In the genomic region with DNA sequence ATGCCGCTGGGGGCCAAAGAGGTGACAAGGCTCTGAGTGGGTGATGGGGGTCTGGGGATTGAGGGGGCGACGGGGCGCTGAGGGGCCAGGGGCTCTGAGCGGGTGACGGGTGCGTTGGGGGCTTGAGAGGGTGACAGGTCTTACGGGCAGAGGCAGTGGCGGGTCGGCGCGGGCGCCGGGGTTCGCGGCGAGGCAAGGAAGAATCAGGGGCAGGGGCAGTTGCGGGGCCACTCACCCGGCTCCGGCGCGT, we compare ENCODE assay signal across 8 cellular contexts. TPM values are rescaled to one million over a fixed set of nuclear protein-coding genes. Genes with fewer than 3 reads are reported as not detected.
DNase-seq lines count a peak whose midpoint lies in the region; ATAC-seq and TF ChIP-seq lines count a peak whose summit lies in the region.

No MANE protein-coding gene starts in this region.

- no peak for DNase-seq in GM23248
- no peak for DNase-seq in WTC11 (ENCODE audit: low spot score)
- DNase-seq in right cardiac atrium = no peak
- no peak for DNase-seq in smooth muscle cell (lab: John Stamatoyannopoulos, UW; ENCODE audit: unreplicated experiment)
- no peak for DNase-seq in globus pallidus (ENCODE audit: low spot score)
- no peak for DNase-seq in activated CD4-positive, CD25-positive, alpha-beta regulatory T cell treated with anti-CD3 and anti-CD28 coated beads, Interleukin-2, amount 50 U/mL, for 72 hours
- DNase-seq in pons (ENCODE audit: low spot score) = no peak

- H3K4me3 ChIP-seq in GM23248 (peak overlapping the region; percentile 96), right cardiac atrium (ENCODE audit: low read length) (peak overlapping the region; percentile 87), smooth muscle cell (peak overlapping the region; percentile 72)

- POLR2A ChIA-PET in WTC11 (lab: Charles Lee) = interaction anchor here (0.5 to 1.6 kb wide), 6 partner anchors 10 to 89 kb away, joined by 3 to 8 read pairs (median 3); no protein-coding TSS in a partner anchor

- peaks cover 29% of the 10 kb centered on the region for H4K20me1 ChIP-seq in GM23248 (ENCODE audit: insufficient read depth)
- peaks cover 63% of the 10 kb centered on the region for H4K20me1 ChIP-seq in smooth muscle cell (ENCODE audit: low read depth)

- H3K79me2 ChIP-seq in GM23248 (ENCODE audit: insufficient read depth) = peaks cover 92% of the 10 kb centered on the region
- H3K79me2 ChIP-seq in smooth muscle cell (ENCODE audit: low read depth) = peaks cover 76% of the 10 kb centered on the region

- H3K27ac ChIP-seq in GM23248 (peak overlapping the region; percentile 87), right cardiac atrium (ENCODE audit: low read length) (peak overlapping the region; percentile 98), smooth muscle cell (ENCODE audit: low read depth) (peak overlapping the region; percentile 97)

- H3K4me1 Mint-ChIP-seq in WTC11 = peaks cover 36% of the 10 kb centered on the region

- in situ Hi-C loops in GM23248 (cut with MboI) = no loop called here

- H3K4me1 ChIP-seq in GM23248 (ENCODE audit: insufficient read depth) = peaks cover 32% of the 10 kb centered on the region
- H3K4me1 ChIP-seq in right cardiac atrium (ENCODE audit: control insufficient read depth, insufficient read depth, low read length) = peaks cover 10% of the 10 kb centered on the region
- H3K4me1 ChIP-seq in smooth muscle cell (ENCODE audit: low read depth) = peaks cover 32% of the 10 kb centered on the region

- peak overlapping the region; percentile 100 for H3K4me3 Mint-ChIP-seq in WTC11

- no peak overlapping the region for H3K27ac Mint-ChIP-seq in WTC11

- H3K36me3 Mint-ChIP-seq in WTC11 = peaks cover 67% of the 10 kb centered on the region

- H3K9me2 ChIP-seq in GM23248 (ENCODE audit: insufficient read depth) = no peaks in the 10 kb centered on the region

- H2AFZ ChIP-seq in GM23248 (peak overlapping the region; percentile 33; the same call in 1 of the 2 replicates), smooth muscle cell (ENCODE audit: low read depth) (no peak overlapping the region)

- no peak for ATAC-seq in WTC11
- no peak for ATAC-seq in right cardiac atrium
- ATAC-seq in GM19395 (IDR thresholded peaks at IDR 0.05; ENCODE audit: unreplicated experiment) = no peak

- H3K27me3 ChIP-seq in GM23248 (replicated peaks; ENCODE audit: insufficient read depth) = no peaks in the 10 kb centered on the region
- no peaks in the 10 kb centered on the region for H3K27me3 ChIP-seq in right cardiac atrium (ENCODE audit: control insufficient read depth, insufficient read depth)
- H3K27me3 ChIP-seq in smooth muscle cell (ENCODE audit: low read depth) = no peaks in the 10 kb centered on the region

- H3K9me3 Mint-ChIP-seq in WTC11 = peaks cover 7% of the 10 kb centered on the region

- 3% methylated on average over 14 of the region's 22 CpGs; no CpG with 5 or more reads in 1 of the 2 experiments for WGBS in GM23248 (ENCODE audit: low coverage in 1 of 2, low lambda C conversion rate in 2 of 2, missing lambda C conversion rate in 2 of 2), 2 experiments
- WGBS in right cardiac atrium = under 1% methylated on average over 22 of the region's 22 CpGs
- 0% methylated on average over 2 of the region's 22 CpGs for WGBS in smooth muscle cell (ENCODE audit: low lambda C conversion rate)

- CTCF ChIA-PET in WTC11 (lab: Charles Lee) = interaction anchor here (0.7 to 1.0 kb wide), 2 partner anchors 43 to 59 kb away, joined by 3 read pairs; a partner anchor contains a TSS

- H3K9me3 ChIP-seq in GM23248 (ENCODE audit: low read depth) = no peaks in the 10 kb centered on the region
- peaks cover 4% of the 10 kb centered on the region for H3K9me3 ChIP-seq in right cardiac atrium (ENCODE audit: control insufficient read depth, low read length)
- H3K9me3 ChIP-seq in smooth muscle cell (replicated peaks; ENCODE audit: low read depth) = no peaks in the 10 kb centered on the region

- intact Hi-C loops in right cardiac atrium (cut with DNase I) = no loop called here

- H3F3A ChIP-seq in GM23248 (ENCODE audit: insufficient read depth) = peaks cover 48% of the 10 kb centered on the region
- peaks cover 16% of the 10 kb centered on the region for H3F3A ChIP-seq in smooth muscle cell (ENCODE audit: low read depth)

- H3K36me3 ChIP-seq in GM23248 (ENCODE audit: low read depth) = peaks cover 50% of the 10 kb centered on the region
- H3K36me3 ChIP-seq in smooth muscle cell (ENCODE audit: low read depth) = peaks cover 3% of the 10 kb centered on the region

- H3K4me2 ChIP-seq in GM23248 (ENCODE audit: unreplicated experiment) (peak overlapping the region; percentile 98), smooth muscle cell (peak overlapping the region; percentile 87)

- TF ChIP-seq CTCF in WTC11 (IDR thresholded peaks at IDR 0.05) = no peak
- TF ChIP-seq CTCF in smooth muscle cell (IDR thresholded peaks at IDR 0.05; ENCODE audit: borderline replicate concordance, insufficient read depth, poor library complexity, severe bottlenecking) = no peak

- H3K9ac ChIP-seq in GM23248 (peak overlapping the region; percentile 98), smooth muscle cell (ENCODE audit: low read depth) (peak overlapping the region; percentile 82)

- H3K27me3 Mint-ChIP-seq in WTC11 (ENCODE audit: low read depth) = no peaks in the 10 kb centered on the region; the same call in 1 of the 2 replicates

TF ChIP-seq in WTC11, 78 proteins besides CTCF, POLR2A, EP300 and RAD21:
- TF ChIP-seq, protein P1, sequence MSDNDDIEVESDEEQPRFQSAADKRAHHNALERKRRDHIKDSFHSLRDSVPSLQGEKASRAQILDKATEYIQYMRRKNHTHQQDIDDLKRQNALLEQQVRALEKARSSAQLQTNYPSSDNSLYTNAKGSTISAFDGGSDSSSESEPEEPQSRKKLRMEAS (CRISPR knock-in tag; IDR thresholded peaks at IDR 0.05) = no peak
- TF ChIP-seq, protein P2, sequence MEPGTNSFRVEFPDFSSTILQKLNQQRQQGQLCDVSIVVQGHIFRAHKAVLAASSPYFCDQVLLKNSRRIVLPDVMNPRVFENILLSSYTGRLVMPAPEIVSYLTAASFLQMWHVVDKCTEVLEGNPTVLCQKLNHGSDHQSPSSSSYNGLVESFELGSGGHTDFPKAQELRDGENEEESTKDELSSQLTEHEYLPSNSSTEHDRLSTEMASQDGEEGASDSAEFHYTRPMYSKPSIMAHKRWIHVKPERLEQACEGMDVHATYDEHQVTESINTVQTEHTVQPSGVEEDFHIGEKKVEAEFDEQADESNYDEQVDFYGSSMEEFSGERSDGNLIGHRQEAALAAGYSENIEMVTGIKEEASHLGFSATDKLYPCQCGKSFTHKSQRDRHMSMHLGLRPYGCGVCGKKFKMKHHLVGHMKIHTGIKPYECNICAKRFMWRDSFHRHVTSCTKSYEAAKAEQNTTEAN (CRISPR knock-in tag; IDR thresholded peaks at IDR 0.05) = no peak
- TF ChIP-seq, protein P3, sequence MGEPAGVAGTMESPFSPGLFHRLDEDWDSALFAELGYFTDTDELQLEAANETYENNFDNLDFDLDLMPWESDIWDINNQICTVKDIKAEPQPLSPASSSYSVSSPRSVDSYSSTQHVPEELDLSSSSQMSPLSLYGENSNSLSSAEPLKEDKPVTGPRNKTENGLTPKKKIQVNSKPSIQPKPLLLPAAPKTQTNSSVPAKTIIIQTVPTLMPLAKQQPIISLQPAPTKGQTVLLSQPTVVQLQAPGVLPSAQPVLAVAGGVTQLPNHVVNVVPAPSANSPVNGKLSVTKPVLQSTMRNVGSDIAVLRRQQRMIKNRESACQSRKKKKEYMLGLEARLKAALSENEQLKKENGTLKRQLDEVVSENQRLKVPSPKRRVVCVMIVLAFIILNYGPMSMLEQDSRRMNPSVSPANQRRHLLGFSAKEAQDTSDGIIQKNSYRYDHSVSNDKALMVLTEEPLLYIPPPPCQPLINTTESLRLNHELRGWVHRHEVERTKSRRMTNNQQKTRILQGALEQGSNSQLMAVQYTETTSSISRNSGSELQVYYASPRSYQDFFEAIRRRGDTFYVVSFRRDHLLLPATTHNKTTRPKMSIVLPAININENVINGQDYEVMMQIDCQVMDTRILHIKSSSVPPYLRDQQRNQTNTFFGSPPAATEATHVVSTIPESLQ (CRISPR knock-in tag; IDR thresholded peaks at IDR 0.05) = no peak
- TF ChIP-seq KAT7 (CRISPR knock-in tag; IDR thresholded peaks at IDR 0.05; ENCODE audit: borderline replicate concordance) = no peak

RNA-seq across cellular contexts. Expression of a gene that starts 0.1 kb away (rescaled TPM):
- total RNA-seq in GM23248 (2014; rRNA removed; shearing (Covaris generic)) = 46.5 and 50.7 TPM in 2 replicates
- polyA plus RNA-seq in GM23248 (2016; fragmentation: Nextera tagmentation; extraction: Ambion mirVana) = 47.3 and 49.2 TPM in 2 replicates
- total RNA-seq in WTC11 (2021) = 8.0 to 11.0 TPM (median 9.1 TPM) in 3 replicates
- 10 to 100 TPM; 21.4 to 25.9 (median 23.2) TPM for total RNA-seq in right cardiac atrium
- 7.9 TPM for polyA plus RNA-seq in right cardiac atrium
- 15.9 and 17.4 TPM in 2 replicates for total RNA-seq in smooth muscle cell
- 16.4 and 18.0 TPM in 2 replicates for polyA plus RNA-seq in smooth muscle cell

RNA-seq across cellular contexts. Expression of a gene that starts 58.5 kb away (rescaled TPM):
- 24.2 and 25.3 TPM in 2 replicates for total RNA-seq in GM23248 (2014; rRNA removed; shearing (Covaris generic))
- 35.6 and 36.3 TPM in 2 replicates for polyA plus RNA-seq in GM23248 (2016; fragmentation: Nextera tagmentation; extraction: Ambion mirVana)
- total RNA-seq in WTC11 (2021) = 44.2 to 54.8 TPM (median 46.5 TPM) in 3 replicates
- total RNA-seq in right cardiac atrium = 10 to 100 TPM; 13.0 to 17.5 (median 15.4) TPM
- 16.9 TPM for polyA plus RNA-seq in right cardiac atrium
- 19.6 and 20.7 TPM in 2 replicates for total RNA-seq in smooth muscle cell
- polyA plus RNA-seq in smooth muscle cell = 28.3 and 39.3 TPM in 2 replicates
